Comparison of ENCODE assay signal across 8 cellular contexts in the genomic region with DNA sequence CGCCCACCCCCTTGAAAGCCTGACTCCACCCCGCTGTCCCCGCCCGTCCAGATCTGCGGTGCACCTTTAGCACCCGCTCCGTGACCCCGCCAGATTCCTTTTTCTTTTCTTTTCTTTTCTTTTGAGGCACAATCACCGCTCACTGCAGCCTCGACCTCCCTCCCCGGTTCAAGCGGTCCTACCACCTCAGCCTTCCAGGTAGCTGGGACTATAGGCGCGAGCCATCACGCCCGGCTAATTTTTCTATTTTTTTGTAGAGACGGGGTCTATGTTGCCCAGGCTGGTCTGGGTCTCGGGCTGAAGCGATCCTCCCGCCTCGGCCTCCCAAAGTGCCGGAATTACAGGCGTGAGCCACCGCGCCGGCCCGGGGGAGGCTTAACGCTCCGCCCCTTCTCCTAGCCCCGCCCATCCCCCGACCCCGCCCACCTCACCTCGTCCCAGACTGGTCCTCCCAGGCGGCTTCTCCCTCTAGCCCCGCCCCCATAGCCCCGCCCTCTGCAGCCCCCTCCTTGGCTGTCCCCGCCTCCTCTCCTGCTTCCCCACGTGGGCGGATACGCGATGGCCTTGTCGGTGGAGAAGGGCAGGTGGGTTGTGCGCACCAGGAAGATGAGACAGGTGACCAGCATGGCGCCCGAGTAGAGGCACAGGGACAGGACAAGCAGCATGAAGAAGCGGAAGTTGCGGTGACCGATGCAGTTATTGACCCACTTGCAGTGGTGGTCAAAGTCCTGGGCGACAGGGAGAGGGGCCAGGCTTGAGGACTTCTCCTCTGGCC. TPM values are rescaled to one million over a fixed set of nuclear protein-coding genes. Genes with fewer than 3 reads are reported as not detected.
A peak's percentile ranks its signal among the peaks of the same experiment; 100 is the strongest.
DNase-seq lines count a peak whose midpoint lies in the region; ATAC-seq and TF ChIP-seq lines count a peak whose summit lies in the region.

No MANE protein-coding gene starts in this region.

- no peak for TF ChIP-seq POLR2A in adrenal gland (IDR thresholded peaks at IDR 0.05)

- intact Hi-C loops in adrenal gland (cut with DNase I), result no loop called here

- peak overlapping the region in 2 of 4 donors; percentile 32 to 62 for H3K4me3 ChIP-seq in adrenal gland

- 18 to 29% (median 25%) methylated on average over 20 to 49 of the region's 49 CpGs for WGBS in adrenal gland, 4 donors

- no peaks in the 10 kb centered on the region for H3K36me3 ChIP-seq in adrenal gland (replicated peaks in 1 of 2)

- H3K27ac ChIP-seq in adrenal gland, result peak overlapping the region in 3 of 5 donors; percentile 47 to 64 (median 59)

- DNase-seq in GM20000 (ENCODE audit: low spot score) (peak; percentile 92), SKM-1 treated with dmso at 0.1 percent for 144 hours (lab: John Stamatoyannopoulos, UW; ENCODE audit: unreplicated experiment) (peak; percentile 58), adrenal gland (peak; percentile 79 to 93 (median 89)), iPS-NIHi11 (ENCODE audit: low spot score) (peak; percentile 99), foreskin melanocyte (no peak), HK-2 (ENCODE audit: unreplicated experiment) (no peak)
- DNase-seq in stimulated activated CD4-positive, alpha-beta T cell treated with anti-CD3 and anti-CD28 coated beads, TNF-alpha, amount 100 ng/mL, for 4 hours (ENCODE audit: low read depth in 3 of 3), result peak in 2 of 3 experiments; percentile 37 to 50

- peaks cover 0 to 9% of the 10 kb centered on the region in 2 donors for H3K4me1 ChIP-seq in adrenal gland (replicated peaks in 1 of 2)

- no peaks in the 10 kb centered on the region for H3K27me3 ChIP-seq in adrenal gland

- no peak for TF ChIP-seq CTCF in GM20000 (IDR thresholded peaks at IDR 0.05; ENCODE audit: extremely low read depth, missing control alignments)
- TF ChIP-seq CTCF in adrenal gland (IDR thresholded peaks at IDR 0.05), result no peak

- ATAC-seq in HG02798 (IDR thresholded peaks at IDR 0.05; ENCODE audit: poor library complexity, unreplicated experiment), result no peak

- H3K9me3 ChIP-seq in adrenal gland (replicated peaks in 1 of 3), result no peaks in the 10 kb centered on the region

RNA-seq across cellular contexts. Expression of a gene that starts 3.2 kb away (rescaled TPM):
- 10 to 100 TPM in 3 of 8 donors, 1 to 10 TPM in 4, not detected in 1; 3.0 to 26.0 (median 5.0) TPM for total RNA-seq in adrenal gland
- polyA plus RNA-seq in adrenal gland, result 10 to 100 TPM in 1 of 3 donors, 1 to 10 TPM in 2; 5.9 to 59.2 (median 7.4) TPM

RNA-seq across cellular contexts. Expression of a gene that starts 8.3 kb away (rescaled TPM):
- total RNA-seq in adrenal gland, result 10 to 100 TPM in 4 of 8 donors, 1 to 10 TPM in 4; 1.2 to 73.1 (median 10.4) TPM
- polyA plus RNA-seq in adrenal gland, result 10 to 100 TPM in 2 of 3 donors, 1 to 10 TPM in 1; 3.7 to 45.5 (median 35.0) TPM

Comparison
In these comparisons a context has a peak if more than half of its experiments do, and no peak if none do; other contexts are left out.
1. DNase-seq: peak in GM20000 (single experiment), SKM-1 treated with dmso at 0.1 percent for 144 hours (single experiment), adrenal gland (7 of 7), iPS-NIHi11 (single experiment) and stimulated activated CD4-positive, alpha-beta T cell treated with anti-CD3 and anti-CD28 coated beads, TNF-alpha, amount 100 ng/mL, for 4 hours (2 of 3); none in foreskin melanocyte (single experiment) and HK-2 (single experiment).